Comparison of ENCODE assay signal across 1 cellular context in genomic region chr14:99441157-99441870, GRCh38.
TF ChIP-seq lines count a peak whose summit lies in the region.

No MANE protein-coding gene starts in this region.

TF ChIP-seq in WTC11, 78 proteins besides CTCF, POLR2A, EP300 and RAD21 (continued from another document):
- TF ChIP-seq IRF1 (CRISPR knock-in tag; IDR thresholded peaks at IDR 0.05) = no peak
